In genomic region chr21:26842300-26842699, GRCh38 we compare ENCODE assay signal across 7 cellular contexts. TPM values are rescaled to one million over a fixed set of nuclear protein-coding genes. Genes with fewer than 3 reads are reported as not detected.
DNase-seq lines count a peak whose midpoint lies in the region; ATAC-seq lines count a peak whose summit lies in the region.

No MANE protein-coding gene starts in this region.

- peaks cover 53% of the 10 kb centered on the region for H3K36me3 ChIP-seq in iPS-20b (ENCODE audit: insufficient read depth, low read depth, low read length)
- H3K36me3 ChIP-seq in stomach smooth muscle (ENCODE audit: control insufficient read depth in 2 of 2, insufficient read depth in 2 of 2, low read length in 2 of 2): peaks cover 41 to 50% of the 10 kb centered on the region in 2 donors

- peaks cover 52% of the 10 kb centered on the region for H3K27me3 Mint-ChIP-seq in activated T-helper 2 cell treated with anti-CD3 and anti-CD28 coated beads, Interferon-gamma antibody, Interleukin-2, Interleukin-4, amounts not matched to agents 10 μg/mL and 5 μg/mL and 100 μg/mL, durations not matched to agents 14 hours and 24 hours and 36 hours (ENCODE audit: low read depth)

- H3K9me3 ChIP-seq in iPS-20b (ENCODE audit: insufficient read depth, low read depth, low read length) (no peaks in the 10 kb centered on the region), stomach smooth muscle (ENCODE audit: control insufficient read depth in 2 of 2, low read length in 2 of 2) (no peaks in the 10 kb centered on the region)

- peaks cover 34% of the 10 kb centered on the region for H3K36me3 Mint-ChIP-seq in activated T-helper 2 cell treated with anti-CD3 and anti-CD28 coated beads, Interferon-gamma antibody, Interleukin-2, Interleukin-4, amounts not matched to agents 10 μg/mL and 5 μg/mL and 100 μg/mL, durations not matched to agents 14 hours and 24 hours and 36 hours (ENCODE audit: low read depth)

- H3K4me1 Mint-ChIP-seq in activated T-helper 2 cell treated with anti-CD3 and anti-CD28 coated beads, Interferon-gamma antibody, Interleukin-2, Interleukin-4, amounts not matched to agents 10 μg/mL and 5 μg/mL and 100 μg/mL, durations not matched to agents 14 hours and 24 hours and 36 hours (ENCODE audit: low read depth): peaks cover 47% of the 10 kb centered on the region

- ATAC-seq in GM21515 (IDR thresholded peaks at IDR 0.05; ENCODE audit: unreplicated experiment) (no peak), left lobe of liver (no peak)

- no peaks in the 10 kb centered on the region for H3K9me3 Mint-ChIP-seq in activated T-helper 2 cell treated with anti-CD3 and anti-CD28 coated beads, Interferon-gamma antibody, Interleukin-2, Interleukin-4, amounts not matched to agents 10 μg/mL and 5 μg/mL and 100 μg/mL, durations not matched to agents 14 hours and 24 hours and 36 hours

- peaks cover 10% of the 10 kb centered on the region; the same call in 1 of the 2 replicates for H3K4me1 ChIP-seq in iPS-20b (ENCODE audit: insufficient read depth, low read length)
- peaks cover 39% of the 10 kb centered on the region for H3K4me1 ChIP-seq in stomach smooth muscle (ENCODE audit: control insufficient read depth, insufficient read depth, low read length)

- H3K27me3 ChIP-seq in iPS-20b (ENCODE audit: insufficient read depth, low read length) (peaks cover 21% of the 10 kb centered on the region), stomach smooth muscle (ENCODE audit: control insufficient read depth in 1 of 2, insufficient read depth in 2 of 2, low read length in 2 of 2) (no peaks in the 10 kb centered on the region)

- H3K9ac ChIP-seq in iPS-20b (ENCODE audit: low read depth, low read length) (peak overlapping the region; percentile 89; the same call in 1 of the 2 replicates), stomach smooth muscle (ENCODE audit: low read length in 2 of 2) (peak overlapping the region; percentile 37 to 89)

- no peak overlapping the region for H3K27ac Mint-ChIP-seq in activated T-helper 2 cell treated with anti-CD3 and anti-CD28 coated beads, Interferon-gamma antibody, Interleukin-2, Interleukin-4, amounts not matched to agents 10 μg/mL and 5 μg/mL and 100 μg/mL, durations not matched to agents 14 hours and 24 hours and 36 hours

- intact Hi-C loops in activated T-helper 2 cell treated with anti-CD3 and anti-CD28 coated beads, Interferon-gamma antibody, Interleukin-2, Interleukin-4, amounts not matched to agents 10 μg/mL and 5 μg/mL and 100 μg/mL, durations not matched to agents 14 hours and 24 hours and 36 hours (cut with micrococcal nuclease): loop anchor here (5.0 to 10.0 kb wide), 2 partner anchors 70 to 1107 kb away; partner anchors contain the start of genes ATP5PF and GABPA

- H3K27ac ChIP-seq in iPS-20b (ENCODE audit: low read length) (no peak overlapping the region), stomach smooth muscle (ENCODE audit: low read length) (peak overlapping the region; percentile 97)

- peak overlapping the region; percentile 83 for H3K4me3 Mint-ChIP-seq in activated T-helper 2 cell treated with anti-CD3 and anti-CD28 coated beads, Interferon-gamma antibody, Interleukin-2, Interleukin-4, amounts not matched to agents 10 μg/mL and 5 μg/mL and 100 μg/mL, durations not matched to agents 14 hours and 24 hours and 36 hours (ENCODE audit: low read depth)

- H3K4me3 ChIP-seq in iPS-20b (ENCODE audit: low read length) (peak overlapping the region; percentile 90), stomach smooth muscle (ENCODE audit: low read length in 2 of 2) (peak overlapping the region; percentile 90 to 94)

- DNase-seq in H4 (ENCODE audit: low spot score) (peak; percentile 72), NCI-H748 (lab: John Stamatoyannopoulos, UW; ENCODE audit: unreplicated experiment) (no peak), left lobe of liver (ENCODE audit: low spot score) (no peak)
- no peak for DNase-seq in activated T-helper 2 cell treated with anti-CD3 and anti-CD28 coated beads, Interferon-gamma antibody, Interleukin-2, Interleukin-4, amounts not matched to agents 10 μg/mL and 5 μg/mL and 100 μg/mL, durations not matched to agents 14 hours and 24 hours and 36 hours (ENCODE audit: low spot score)

RNA-seq across cellular contexts. Expression of gene ADAMTS1, which starts 2.9 kb away (rescaled TPM):
- total RNA-seq in H4 (2014; rRNA removed; shearing (Covaris generic)): 11.2 and 13.8 TPM in 2 replicates
- 2.4 and 2.9 TPM in 2 replicates for total RNA-seq in activated T-helper 2 cell treated with anti-CD3 and anti-CD28 coated beads, Interferon-gamma antibody, Interleukin-2, Interleukin-4, amounts not matched to agents 10 μg/mL and 5 μg/mL and 100 μg/mL, durations not matched to agents 14 hours and 24 hours and 36 hours
- total RNA-seq in left lobe of liver: 3.3 TPM
